25 cellular contexts compared by ENCODE assay signal in the genomic region with DNA sequence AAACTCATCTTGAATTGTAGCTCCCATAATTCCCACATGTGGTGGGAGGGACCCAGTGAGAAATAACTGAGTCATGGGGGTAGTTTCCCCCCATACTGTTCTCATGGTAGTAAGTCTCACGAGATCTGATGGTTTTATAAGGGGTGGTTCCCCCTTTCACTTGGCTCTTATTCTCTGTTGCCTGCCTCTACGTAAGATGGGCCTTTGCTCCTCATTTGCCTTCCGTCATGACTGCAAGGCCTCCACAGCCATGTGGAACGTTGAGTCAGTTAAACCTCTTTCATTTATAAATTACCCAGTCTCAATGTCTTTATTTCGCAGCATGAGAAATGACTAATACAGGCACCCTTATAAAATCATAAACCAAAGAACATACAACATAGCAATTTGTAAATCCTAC.
DNase-seq lines count a peak whose midpoint lies in the region; ATAC-seq and TF ChIP-seq lines count a peak whose summit lies in the region.
"Had no signal": no experiment of that assay in that cellular context is flagged by ENCODE, and none has a peak within 500 bp of the region (broad histone marks: within the 10 kb centered on the region; RNA-seq: fewer than 3 reads in every experiment).

No MANE protein-coding gene starts in this region.

- H3K27me3 Mint-ChIP-seq in H9 (ENCODE audit: low read depth) (no peaks in the 10 kb centered on the region; the same call in 1 of the 2 replicates), activated B cell treated with CpG ODN at 0.5 μM for 24 hours (no peaks in the 10 kb centered on the region)
- H3K27me3 Mint-ChIP-seq: CD4-positive, alpha-beta memory T cell; IgD-negative memory B cell had no signal

- no peaks in the 10 kb centered on the region for H3K23me2 ChIP-seq in H9 (ENCODE audit: insufficient read length, low read depth, low read length, poor library complexity, severe bottlenecking)

- no peak overlapping the region for H2AFZ ChIP-seq in H9 (ENCODE audit: low read length)
- H2AFZ ChIP-seq: PC-9 had no signal

- H3K27ac Mint-ChIP-seq in H9 (peak overlapping the region in 2 of 3 experiments; percentile 6 to 15; a peak in 1 of 7 replicates), activated B cell treated with CpG ODN at 0.5 μM for 24 hours (peak overlapping the region; percentile 41)
- H3K27ac Mint-ChIP-seq: IgD-negative memory B cell had no signal

- no peak overlapping the region for H3K4ac ChIP-seq in H9 (ENCODE audit: low read depth, low read length)

- H3K9me3 ChIP-seq in H9 (ENCODE audit: control insufficient read depth, low read depth, low read length): no peaks in the 10 kb centered on the region
- H3K9me3 ChIP-seq in esophagus muscularis mucosa: no peaks in the 10 kb centered on the region
- H3K9me3 ChIP-seq: A549, SJCRH30 had no signal

- no peak overlapping the region for H4K91ac ChIP-seq in H9 (ENCODE audit: insufficient read length, low read depth, low read length)

- no peak overlapping the region for H3K56ac ChIP-seq in H9 (ENCODE audit: insufficient read length, low read depth, low read length)

- no peak overlapping the region for H2BK20ac ChIP-seq in H9 (ENCODE audit: low read depth, low read length, poor library complexity, severe bottlenecking)

- no peak overlapping the region for H3T11ph ChIP-seq in H9 (ENCODE audit: low read length)

- H2AK5ac ChIP-seq in H9 (ENCODE audit: insufficient read length, low read length): no peak overlapping the region

- H3K27ac ChIP-seq in H9 (ENCODE audit: insufficient read length, low read depth, low read length) (no peak overlapping the region), esophagus muscularis mucosa (replicated peaks in 1 of 4) (peak overlapping the region; percentile 1 to 95 (median 64)), rectal smooth muscle tissue (ENCODE audit: low read depth, low read length) (peak overlapping the region; percentile 6)
- H3K27ac ChIP-seq: A549, HL-60, KMS-11, PC-9, SJCRH30 had no signal

- H3K79me1 ChIP-seq in H9 (ENCODE audit: insufficient read depth, low read depth, low read length, poor library complexity, severe bottlenecking): no peaks in the 10 kb centered on the region

- H3K4me1 ChIP-seq in H9 (ENCODE audit: insufficient read depth, low read length): peaks cover 19% of the 10 kb centered on the region; the same call in 1 of the 2 replicates
- peaks cover 11 to 70% (median 51%) of the 10 kb centered on the region in 4 donors for H3K4me1 ChIP-seq in esophagus muscularis mucosa
- H3K4me1 ChIP-seq in rectal smooth muscle tissue (ENCODE audit: control insufficient read depth, insufficient read depth, low read length): peaks cover 23% of the 10 kb centered on the region
- H3K4me1 ChIP-seq: SJCRH30 had no signal

- no peak for TF ChIP-seq CTCF in H9 (conservative IDR thresholded peaks at IDR 0.05)
- TF ChIP-seq CTCF in activated B cell treated with CpG ODN at 0.5 μM for 24 hours (IDR thresholded peaks at IDR 0.05): no peak
- no peak for TF ChIP-seq CTCF in esophagus muscularis mucosa (IDR thresholded peaks at IDR 0.05)

- ATAC-seq in activated B cell treated with CpG ODN at 0.5 μM for 24 hours (ENCODE audit: low read depth) (peak; percentile 34), GM18511 (IDR thresholded peaks at IDR 0.05; ENCODE audit: unreplicated experiment) (no peak)
- ATAC-seq: A549, HCT116, Right ventricle myocardium inferior had no signal

- H3K9me3 Mint-ChIP-seq in H9 (no peaks in the 10 kb centered on the region), activated B cell treated with CpG ODN at 0.5 μM for 24 hours (no peaks in the 10 kb centered on the region)
- H3K9me3 Mint-ChIP-seq: IgD-negative memory B cell had no signal

- H2BK5ac ChIP-seq in H9 (ENCODE audit: insufficient read length, low read length): no peak overlapping the region

- H3K4me3 ChIP-seq in esophagus muscularis mucosa (no peak overlapping the region), rectal smooth muscle tissue (ENCODE audit: low read length) (no peak overlapping the region)
- H3K4me3 ChIP-seq: A549, PC-9, SJCRH30 had no signal

- H3K27me3 ChIP-seq in H9 (ENCODE audit: insufficient read depth, low read length): no peaks in the 10 kb centered on the region
- H3K27me3 ChIP-seq in esophagus muscularis mucosa: no peaks in the 10 kb centered on the region
- no peaks in the 10 kb centered on the region for H3K27me3 ChIP-seq in rectal smooth muscle tissue (ENCODE audit: control insufficient read depth, insufficient read depth, low read length)
- H3K27me3 ChIP-seq: SJCRH30 had no signal

- no peak overlapping the region for H3K9ac ChIP-seq in H9 (ENCODE audit: extremely low read depth, insufficient read length, low read length)
- H3K9ac ChIP-seq in rectal smooth muscle tissue (ENCODE audit: low read length): no peak overlapping the region
- H3K9ac ChIP-seq: KMS-11 had no signal

- H3K36me3 ChIP-seq in esophagus muscularis mucosa (no peaks in the 10 kb centered on the region), rectal smooth muscle tissue (ENCODE audit: control insufficient read depth, insufficient read depth, low read length) (no peaks in the 10 kb centered on the region)
- H3K36me3 ChIP-seq: SJCRH30 had no signal

- no peak overlapping the region for H2BK15ac ChIP-seq in H9 (ENCODE audit: low read depth, low read length)

- CTCF ChIA-PET in activated B cell treated with CpG ODN at 0.5 μM for 24 hours (lab: Charles Lee): no interaction called here

- intact Hi-C loops in activated B cell treated with CpG ODN at 0.5 μM for 24 hours (cut with micrococcal nuclease): no loop called here
- intact Hi-C loops in esophagus muscularis mucosa (cut with DNase I): no loop called here

- H3K79me2 ChIP-seq in H9 (ENCODE audit: insufficient read depth, low read length): no peaks in the 10 kb centered on the region

- no CpG with 5 or more reads among the region's 5 CpGs for WGBS in H9 (ENCODE audit: extremely low coverage, insufficient read length, low lambda C conversion rate)
- 90% methylated on average over 5 of the region's 5 CpGs for WGBS in esophagus muscularis mucosa

- TF ChIP-seq EP300 in esophagus muscularis mucosa (IDR thresholded peaks at IDR 0.05): no peak

- H3K4me1 Mint-ChIP-seq in H9 (peaks cover 81 to 84% of the 10 kb centered on the region in 2 experiments), activated B cell treated with CpG ODN at 0.5 μM for 24 hours (peaks cover 31% of the 10 kb centered on the region)

- H2BK120ac ChIP-seq in H9 (ENCODE audit: low read depth, low read length, poor library complexity, severe bottlenecking): no peak overlapping the region

- H4K20me1 ChIP-seq in H9 (ENCODE audit: control insufficient read depth, insufficient read depth, insufficient read length): peaks cover 3% of the 10 kb centered on the region

- H3K23ac ChIP-seq in H9 (ENCODE audit: insufficient read length, low read depth, low read length): no peak overlapping the region

- POLR2A ChIA-PET in activated B cell treated with CpG ODN at 0.5 μM for 24 hours (lab: Charles Lee): interaction anchor here (1.2 kb wide), 1 partner anchor 9 kb away, joined by 4 read pairs; no protein-coding TSS in a partner anchor

- no peak overlapping the region for H2BK12ac ChIP-seq in H9 (ENCODE audit: insufficient read length, low read depth, low read length)

- no peak overlapping the region for H4K8ac ChIP-seq in H9 (replicated peaks; ENCODE audit: insufficient read length, low read depth, low read length)

- H3K14ac ChIP-seq in H9 (ENCODE audit: insufficient read depth, low read length): no peak overlapping the region

- no peak overlapping the region for H3K4me2 ChIP-seq in H9 (ENCODE audit: insufficient read depth, insufficient read length, low read length)
- H3K4me2 ChIP-seq: A549, KMS-11, PC-9 had no signal

- no peak overlapping the region for H3K18ac ChIP-seq in H9 (ENCODE audit: insufficient read length, low read depth, low read length)

- DNase-seq in H9 (no peak), activated B cell treated with CpG ODN at 0.5 μM for 24 hours (no peak), esophagus muscularis mucosa (ENCODE audit: extremely low spot score) (no peak), inferior parietal cortex (ENCODE audit: extremely low spot score) (no peak), A172 (ENCODE audit: low spot score) (no peak)
- DNase-seq: AML-193; C1 segment of cervical spinal cord; CD4-positive, alpha-beta memory T cell; COR-L47; GOT3; NCI-H1048; NCI-H1417; NCI-H1694; NCI-H2029 treated with DMSO at 0.1 percent for 48 hours; NCI-H526 treated with DMSO at 0.1 percent for 48 hours; PC-9; SJCRH30 had no signal

- H3K4me3 Mint-ChIP-seq in H9 (no peak overlapping the region), activated B cell treated with CpG ODN at 0.5 μM for 24 hours (no peak overlapping the region)
- H3K4me3 Mint-ChIP-seq: IgD-negative memory B cell had no signal

- no peak for TF ChIP-seq POLR2A in esophagus muscularis mucosa (IDR thresholded peaks at IDR 0.05; ENCODE audit: low read depth)

- no peak overlapping the region for H4K5ac ChIP-seq in H9 (ENCODE audit: insufficient read length, low read depth, low read length)

- H3K36me3 Mint-ChIP-seq in H9 (ENCODE audit: insufficient read depth in 1 of 3, low read depth in 3 of 3): peaks cover 0 to 4% (median 0%) of the 10 kb centered on the region in 3 experiments; a peak in 1 of 7 replicates
- no peaks in the 10 kb centered on the region for H3K36me3 Mint-ChIP-seq in activated B cell treated with CpG ODN at 0.5 μM for 24 hours (ENCODE audit: low read depth)
